In the genomic region with DNA sequence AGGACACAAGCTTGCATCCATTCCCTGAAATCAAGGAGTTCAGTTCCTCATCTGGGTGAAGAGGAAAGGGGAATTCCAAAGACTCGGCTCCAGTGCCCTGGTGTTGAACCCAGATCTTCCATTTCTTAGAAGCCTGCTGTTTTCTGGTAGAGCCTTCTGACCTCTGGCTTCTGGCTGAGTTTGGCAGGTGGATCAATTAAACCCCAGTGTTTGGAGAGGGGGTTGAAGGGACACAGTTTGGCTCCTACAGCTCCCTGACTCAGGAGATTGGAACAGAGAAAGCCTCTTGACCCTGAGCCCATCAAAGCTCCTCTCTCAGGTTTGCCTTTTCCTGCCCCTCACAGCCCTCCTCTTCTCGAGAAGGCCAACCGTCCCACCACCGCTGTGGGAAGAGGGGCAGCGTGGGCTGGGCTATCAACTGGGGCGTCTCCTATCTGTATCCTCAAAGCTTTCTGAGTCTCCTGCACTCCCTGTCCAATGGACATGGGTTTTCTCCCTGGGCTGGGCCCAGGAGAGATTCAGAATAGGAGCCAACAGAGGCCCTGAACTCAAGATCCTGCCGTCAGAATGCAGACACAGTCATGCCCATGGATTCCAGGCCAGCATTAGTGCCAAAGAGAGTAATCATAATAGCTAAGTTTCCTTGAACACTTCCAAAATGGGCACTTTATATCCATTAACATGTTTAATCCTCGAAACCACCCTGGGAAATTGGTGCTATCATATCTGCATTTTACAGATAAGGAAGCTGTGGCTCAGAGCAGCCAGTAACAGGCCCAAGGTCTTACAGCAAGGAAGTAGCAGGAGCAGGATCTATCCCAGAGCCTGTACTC, we compare ENCODE assay signal across 15 cellular contexts.
DNase-seq lines count a peak whose midpoint lies in the region; ATAC-seq and TF ChIP-seq lines count a peak whose summit lies in the region.
"Had no signal": no experiment of that assay in that cellular context is flagged by ENCODE, and none has a peak within 500 bp of the region (broad histone marks: within the 10 kb centered on the region; RNA-seq: fewer than 3 reads in every experiment).

No MANE protein-coding gene starts in this region.

- no peak overlapping the region for H3K4me3 Mint-ChIP-seq in activated CD4-positive, alpha-beta T cell treated with anti-CD3 and anti-CD28 coated beads, Interleukin-2, amount 10 ng/mL, durations not matched to agents 7 days and 5 days
- H3K4me3 Mint-ChIP-seq: WTC11 had no signal

- H3K9ac ChIP-seq in liver (ENCODE audit: low read depth in 1 of 2, low read length in 2 of 2): peak overlapping the region in 1 of 2 donors; percentile 42

- ATAC-seq in Right ventricle myocardium superior (ENCODE audit: poor library complexity): no peak
- ATAC-seq: WTC11 had no signal

- H3K9me3 Mint-ChIP-seq in activated CD4-positive, alpha-beta T cell treated with anti-CD3 and anti-CD28 coated beads, Interleukin-2, amount 10 ng/mL, durations not matched to agents 7 days and 5 days: no peaks in the 10 kb centered on the region
- H3K9me3 Mint-ChIP-seq: WTC11 had no signal

- TF ChIP-seq CTCF in cardiac muscle cell (IDR thresholded peaks at IDR 0.05; ENCODE audit: low read depth, low read length) (no peak), cardiac fibroblast (IDR thresholded peaks at IDR 0.05; ENCODE audit: low read depth, low read length) (no peak), liver (IDR thresholded peaks at IDR 0.05; ENCODE audit: low read depth, low read length, missing input control) (no peak), vagina (IDR thresholded peaks at IDR 0.05) (no peak), GM20000 (IDR thresholded peaks at IDR 0.05; ENCODE audit: extremely low read depth, missing control alignments) (no peak)

- DNase-seq in cardiac muscle cell (ENCODE audit: low read depth in 1 of 2, low spot score in 1 of 2): peak in 1 of 2 donors; percentile 72
- no peak for DNase-seq in Right ventricle myocardium superior
- DNase-seq in cardiac fibroblast (ENCODE audit: low read depth in 2 of 2): peak; percentile 60 to 79
- DNase-seq in vagina (ENCODE audit: extremely low spot score in 2 of 2): no peak
- no peak for DNase-seq in activated CD4-positive, alpha-beta T cell treated with anti-CD3 and anti-CD28 coated beads, Interleukin-2, amount 10 ng/mL, durations not matched to agents 7 days and 5 days
- DNase-seq in NCI-H510A (lab: John Stamatoyannopoulos, UW): no peak
- no peak for DNase-seq in GM20000 (ENCODE audit: low spot score)
- DNase-seq: activated effector memory CD4-positive, alpha-beta T cell treated with anti-CD3 and anti-CD28 coated beads, Interleukin-2, amount 50 U/mL, for 16 hours; brain microvascular endothelial cell; glutamatergic neuron; NCI-H1092; NCI-H446 treated with DMSO at 0.1 percent for 48 hours; stimulated activated CD4-positive, alpha-beta T cell treated with anti-CD3 and anti-CD28 coated beads, Interleukin-4, amount 100 ng/mL, for 4 hours had no signal

- peaks cover 21% of the 10 kb centered on the region for H3K4me1 ChIP-seq in cardiac muscle cell (ENCODE audit: low read depth)
- H3K4me1 ChIP-seq in liver (ENCODE audit: control insufficient read depth in 4 of 4, insufficient read depth in 4 of 4, low read length in 3 of 4): peaks cover 36 to 88% (median 78%) of the 10 kb centered on the region in 4 donors
- H3K4me1 ChIP-seq in vagina: peaks cover 30% of the 10 kb centered on the region

- H3K36me3 ChIP-seq in cardiac muscle cell: no peaks in the 10 kb centered on the region
- no peaks in the 10 kb centered on the region for H3K36me3 ChIP-seq in liver (ENCODE audit: control insufficient read depth in 4 of 4, insufficient read depth in 3 of 4, low read depth in 1 of 4, low read length in 3 of 4)
- no peaks in the 10 kb centered on the region for H3K36me3 ChIP-seq in vagina
- H3K36me3 ChIP-seq: brain microvascular endothelial cell had no signal

- POLR2A ChIA-PET in activated CD4-positive, alpha-beta T cell treated with anti-CD3 and anti-CD28 coated beads, Interleukin-2, amount 10 ng/mL, durations not matched to agents 7 days and 5 days (lab: Charles Lee): no interaction called here

- H3K4me1 Mint-ChIP-seq in activated CD4-positive, alpha-beta T cell treated with anti-CD3 and anti-CD28 coated beads, Interleukin-2, amount 10 ng/mL, durations not matched to agents 7 days and 5 days: no peaks in the 10 kb centered on the region

- H3K36me3 Mint-ChIP-seq in activated CD4-positive, alpha-beta T cell treated with anti-CD3 and anti-CD28 coated beads, Interleukin-2, amount 10 ng/mL, durations not matched to agents 7 days and 5 days (ENCODE audit: low read depth): no peaks in the 10 kb centered on the region
- H3K36me3 Mint-ChIP-seq: WTC11 had no signal

- no peak for TF ChIP-seq POLR2A in vagina (IDR thresholded peaks at IDR 0.05)

- H3K9me3 ChIP-seq in cardiac muscle cell (ENCODE audit: low read depth): no peaks in the 10 kb centered on the region
- no peaks in the 10 kb centered on the region for H3K9me3 ChIP-seq in liver (ENCODE audit: control insufficient read depth in 4 of 4, low read length in 3 of 4)
- no peaks in the 10 kb centered on the region for H3K9me3 ChIP-seq in vagina

- intact Hi-C loops in Right ventricle myocardium superior (cut with DNase I) (no loop called here), vagina (cut with DNase I) (loop anchor here (10.0 kb wide), 1 partner anchor 142 kb away; a partner anchor contains a TSS)

- TF ChIP-seq RAD21 in liver (IDR thresholded peaks at IDR 0.05): peak; percentile 35 to 51

- 30% methylated on average over 8 of the region's 8 CpGs for WGBS in liver

- peaks cover 2% of the 10 kb centered on the region for H3K27me3 Mint-ChIP-seq in activated CD4-positive, alpha-beta T cell treated with anti-CD3 and anti-CD28 coated beads, Interleukin-2, amount 10 ng/mL, durations not matched to agents 7 days and 5 days

- no peak overlapping the region for H3K27ac Mint-ChIP-seq in activated CD4-positive, alpha-beta T cell treated with anti-CD3 and anti-CD28 coated beads, Interleukin-2, amount 10 ng/mL, durations not matched to agents 7 days and 5 days
- H3K27ac Mint-ChIP-seq: WTC11 had no signal

- no peak overlapping the region for H3K4me3 ChIP-seq in cardiac muscle cell
- H3K4me3 ChIP-seq in cardiac fibroblast (replicated peaks in 1 of 2; ENCODE audit: low read depth in 2 of 2, low read length in 2 of 2): no peak overlapping the region
- no peak overlapping the region for H3K4me3 ChIP-seq in liver (ENCODE audit: low read depth in 1 of 3, low read length in 3 of 3)
- no peak overlapping the region for H3K4me3 ChIP-seq in vagina

- CTCF ChIA-PET in activated CD4-positive, alpha-beta T cell treated with anti-CD3 and anti-CD28 coated beads, Interleukin-2, amount 10 ng/mL, durations not matched to agents 7 days and 5 days (lab: Charles Lee): interaction anchor here (1.2 kb wide), 1 partner anchor 21 kb away, joined by 4 read pairs; no protein-coding TSS in a partner anchor

- H3K27me3 ChIP-seq in cardiac muscle cell (no peaks in the 10 kb centered on the region), liver (ENCODE audit: control insufficient read depth in 4 of 4, insufficient read depth in 4 of 4, low read length in 3 of 4) (no peaks in the 10 kb centered on the region), vagina (no peaks in the 10 kb centered on the region)
- H3K27me3 ChIP-seq: brain microvascular endothelial cell had no signal

- H3K27ac ChIP-seq in cardiac muscle cell: peak overlapping the region; percentile 10
- H3K27ac ChIP-seq in liver (ENCODE audit: low read depth in 1 of 2, low read length in 2 of 2): peak overlapping the region; percentile 85 to 92
- peak overlapping the region; percentile 53 for H3K27ac ChIP-seq in vagina
- H3K27ac ChIP-seq: brain microvascular endothelial cell had no signal

TF ChIP-seq in liver, 16 proteins besides CTCF, POLR2A, EP300 and RAD21 (continues in another document):
- TF ChIP-seq NR2F2 (IDR thresholded peaks at IDR 0.05) (peak; percentile 94), JUND (IDR thresholded peaks at IDR 0.05) (peak; percentile 74 to 82), RXRA (IDR thresholded peaks at IDR 0.05) (peak; percentile 95 to 97), HNF4G (IDR thresholded peaks at IDR 0.05) (peak; percentile 67), FOXA2 (IDR thresholded peaks at IDR 0.05) (peak; percentile 36), YY1 (IDR thresholded peaks at IDR 0.05) (no peak), FOXA1 (IDR thresholded peaks at IDR 0.05) (peak; percentile 12), GABPA (IDR thresholded peaks at IDR 0.05 in 1 of 2, conservative IDR thresholded peaks at IDR 0.05 in 1 of 2) (no peak), SP1 (IDR thresholded peaks at IDR 0.05) (peak; percentile 93), TAF1 (conservative IDR thresholded peaks at IDR 0.05) (no peak), HNF4A (conservative IDR thresholded peaks at IDR 0.05) (peak; percentile 87 to 88)
- TF ChIP-seq, protein P1, sequence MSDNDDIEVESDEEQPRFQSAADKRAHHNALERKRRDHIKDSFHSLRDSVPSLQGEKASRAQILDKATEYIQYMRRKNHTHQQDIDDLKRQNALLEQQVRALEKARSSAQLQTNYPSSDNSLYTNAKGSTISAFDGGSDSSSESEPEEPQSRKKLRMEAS (IDR thresholded peaks at IDR 0.05): peak; percentile 68
- TF ChIP-seq, protein P2, sequence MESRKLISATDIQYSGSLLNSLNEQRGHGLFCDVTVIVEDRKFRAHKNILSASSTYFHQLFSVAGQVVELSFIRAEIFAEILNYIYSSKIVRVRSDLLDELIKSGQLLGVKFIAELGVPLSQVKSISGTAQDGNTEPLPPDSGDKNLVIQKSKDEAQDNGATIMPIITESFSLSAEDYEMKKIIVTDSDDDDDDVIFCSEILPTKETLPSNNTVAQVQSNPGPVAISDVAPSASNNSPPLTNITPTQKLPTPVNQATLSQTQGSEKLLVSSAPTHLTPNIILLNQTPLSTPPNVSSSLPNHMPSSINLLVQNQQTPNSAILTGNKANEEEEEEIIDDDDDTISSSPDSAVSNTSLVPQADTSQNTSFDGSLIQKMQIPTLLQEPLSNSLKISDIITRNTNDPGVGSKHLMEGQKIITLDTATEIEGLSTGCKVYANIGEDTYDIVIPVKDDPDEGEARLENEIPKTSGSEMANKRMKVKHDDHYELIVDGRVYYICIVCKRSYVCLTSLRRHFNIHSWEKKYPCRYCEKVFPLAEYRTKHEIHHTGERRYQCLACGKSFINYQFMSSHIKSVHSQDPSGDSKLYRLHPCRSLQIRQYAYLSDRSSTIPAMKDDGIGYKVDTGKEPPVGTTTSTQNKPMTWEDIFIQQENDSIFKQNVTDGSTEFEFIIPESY (IDR thresholded peaks at IDR 0.05): no peak

Comparison
In these comparisons a context has a peak if more than half of its experiments do, and no peak if none do; other contexts are left out.
1. DNase-seq: peak in cardiac fibroblast (2 of 2); none in Right ventricle myocardium superior (single experiment), vagina (0 of 2), activated CD4-positive, alpha-beta T cell treated with anti-CD3 and anti-CD28 coated beads, Interleukin-2, amount 10 ng/mL, durations not matched to agents 7 days and 5 days (single experiment), NCI-H510A (single experiment) and GM20000 (single experiment).
2. H3K27ac ChIP-seq: peak in every context shown above with its lines; median percentile 88 in liver; 53 in vagina; 10 in cardiac muscle cell.